ENCODE assay signal across 33 cellular contexts in the genomic region with DNA sequence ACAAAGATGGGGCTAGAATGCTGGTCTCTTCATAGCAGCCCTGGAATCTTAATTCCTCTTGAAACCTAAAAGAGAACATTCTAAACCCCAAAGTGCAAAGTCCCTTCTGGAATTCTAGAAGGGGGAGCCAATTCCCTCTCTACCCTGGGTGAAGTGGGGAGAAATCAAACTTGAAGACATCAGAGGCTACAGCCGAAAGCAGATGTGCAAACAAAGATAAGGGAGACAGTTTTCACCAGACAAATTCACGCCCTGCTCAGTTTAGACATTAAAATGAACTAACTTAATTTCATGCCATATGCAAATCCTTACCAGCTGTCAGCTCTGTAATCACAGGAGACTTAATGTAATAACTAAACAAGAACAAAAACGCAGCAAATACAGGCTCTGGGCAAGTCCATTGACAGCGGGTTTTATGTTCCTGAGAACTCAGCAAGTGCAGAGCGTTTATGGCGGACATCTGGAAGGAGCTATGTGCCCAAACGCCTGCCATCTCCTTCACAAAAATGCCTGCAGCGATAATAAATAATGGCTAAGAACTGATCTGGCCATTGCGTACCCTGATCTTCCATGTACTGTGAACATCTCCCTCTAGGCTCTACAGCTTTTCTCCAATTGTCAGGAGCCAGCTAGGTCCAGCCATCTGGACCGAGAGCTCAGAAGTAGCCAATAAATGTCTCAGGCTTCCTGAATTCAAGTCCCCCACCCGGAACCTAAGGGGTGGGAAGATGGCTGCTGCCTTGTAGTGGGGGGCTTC.
"Had no signal": no experiment of that assay in that cellular context is flagged by ENCODE, and none has a peak within 500 bp of the region (broad histone marks: within the 10 kb centered on the region; RNA-seq: fewer than 3 reads in every experiment).

No MANE protein-coding gene starts in this region.

- H3K4me1 Mint-ChIP-seq: activated CD4-positive, alpha-beta T cell treated with anti-CD3 and anti-CD28 coated beads for 36 hours; activated CD4-positive, alpha-beta T cell treated with anti-CD3 and anti-CD28 coated beads, Interleukin-2, amount 10 ng/mL, durations not matched to agents 24 days and 14 days; activated CD8-positive, alpha-beta memory T cell treated with anti-CD3 and anti-CD28 coated beads, Interleukin-2, amount 10 ng/mL, durations not matched to agents 7 days and 5 days; activated naive CD4-positive, alpha-beta T cell treated with anti-CD3 and anti-CD28 coated beads, Interleukin-2, amount 50 U/mL, for 24 hours; activated naive CD8-positive, alpha-beta T cell treated with anti-CD3 and anti-CD28 coated beads for 36 hours; central memory CD8-positive, alpha-beta T cell; T-helper 17 cell had no signal

- H3K4me1 ChIP-seq: foreskin keratinocyte, gastrocnemius medialis had no signal

- ATAC-seq: activated CD4-positive, alpha-beta T cell treated with anti-CD3 and anti-CD28 coated beads for 36 hours; activated CD8-positive, alpha-beta memory T cell treated with anti-CD3 and anti-CD28 coated beads, Interleukin-2, amount 10 ng/mL, durations not matched to agents 7 days and 5 days; activated CD8-positive, alpha-beta T cell treated with anti-CD3 and anti-CD28 coated beads, Interleukin-2, amount 10 ng/mL, durations not matched to agents 7 days and 5 days; esophagus mucosa; gastrocnemius medialis; T-helper 17 cell had no signal

- H3K27ac Mint-ChIP-seq: activated CD4-positive, alpha-beta memory T cell treated with anti-CD3 and anti-CD28 coated beads for 36 hours; activated CD4-positive, alpha-beta T cell treated with anti-CD3 and anti-CD28 coated beads for 36 hours; activated CD4-positive, alpha-beta T cell treated with anti-CD3 and anti-CD28 coated beads, Interleukin-2, amount 10 ng/mL, durations not matched to agents 24 days and 14 days; activated CD8-positive, alpha-beta memory T cell treated with anti-CD3 and anti-CD28 coated beads, Interleukin-2, amount 10 ng/mL, durations not matched to agents 7 days and 5 days; activated CD8-positive, alpha-beta T cell treated with anti-CD3 and anti-CD28 coated beads, Interleukin-2, amount 10 ng/mL, durations not matched to agents 7 days and 5 days; activated naive CD4-positive, alpha-beta T cell treated with anti-CD3 and anti-CD28 coated beads for 36 hours; activated naive CD4-positive, alpha-beta T cell treated with anti-CD3 and anti-CD28 coated beads, Interleukin-2, amount 50 U/mL, for 24 hours; activated naive CD8-positive, alpha-beta T cell treated with anti-CD3 and anti-CD28 coated beads for 36 hours; activated T-helper 1 cell treated with anti-CD3 and anti-CD28 coated beads, Interleukin-12 subunit alpha, Interleukin-12 subunit beta, Interleukin-2, Interleukin-4 antibody, amounts not matched to agents 30 ng/mL and 10 ng/mL and 1 ng/mL, durations not matched to agents 14 hours and 24 hours and 36 hours; activated T-helper 2 cell treated with anti-CD3 and anti-CD28 coated beads, Interferon-gamma antibody, Interleukin-2, Interleukin-4, amounts not matched to agents 10 μg/mL and 5 μg/mL and 100 μg/mL, durations not matched to agents 14 hours and 24 hours and 36 hours; dendritic cell treated with granulocyte-macrophage colony-stimulating factor and Interleukin-4, amounts not matched to agents 40 ng/mL and 50 ng/mL, for 4 days; endodermal cell; T-helper 17 cell; T-helper 2 cell treated with Interferon-gamma antibody and Interleukin-4, amounts not matched to agents 5 μg/mL and 100 μg/mL, for 36 hours had no signal

- H3K4me3 Mint-ChIP-seq: activated CD4-positive, alpha-beta memory T cell treated with anti-CD3 and anti-CD28 coated beads for 36 hours; activated CD4-positive, alpha-beta T cell treated with anti-CD3 and anti-CD28 coated beads for 36 hours; activated CD4-positive, alpha-beta T cell treated with anti-CD3 and anti-CD28 coated beads, Interleukin-2, amount 10 ng/mL, durations not matched to agents 24 days and 14 days; activated CD8-positive, alpha-beta memory T cell treated with anti-CD3 and anti-CD28 coated beads, Interleukin-2, amount 10 ng/mL, durations not matched to agents 7 days and 5 days; activated CD8-positive, alpha-beta T cell treated with anti-CD3 and anti-CD28 coated beads, Interleukin-2, amount 10 ng/mL, durations not matched to agents 7 days and 5 days; activated naive CD4-positive, alpha-beta T cell treated with anti-CD3 and anti-CD28 coated beads for 36 hours; activated naive CD4-positive, alpha-beta T cell treated with anti-CD3 and anti-CD28 coated beads, Interleukin-2, amount 50 U/mL, for 24 hours; activated naive CD8-positive, alpha-beta T cell treated with anti-CD3 and anti-CD28 coated beads for 36 hours; activated T-helper 1 cell treated with anti-CD3 and anti-CD28 coated beads, Interleukin-12 subunit alpha, Interleukin-12 subunit beta, Interleukin-2, Interleukin-4 antibody, amounts not matched to agents 30 ng/mL and 10 ng/mL and 1 ng/mL, durations not matched to agents 14 hours and 24 hours and 36 hours; central memory CD8-positive, alpha-beta T cell; dendritic cell treated with granulocyte-macrophage colony-stimulating factor and Interleukin-4, amounts not matched to agents 40 ng/mL and 50 ng/mL, for 4 days; endodermal cell; T-helper 17 cell; T-helper 2 cell treated with Interferon-gamma antibody and Interleukin-4, amounts not matched to agents 5 μg/mL and 100 μg/mL, for 36 hours had no signal

- H3K9me3 ChIP-seq: gastrocnemius medialis had no signal

- DNase-seq: activated CD4-positive, alpha-beta memory T cell treated with anti-CD3 and anti-CD28 coated beads for 36 hours; activated CD4-positive, alpha-beta T cell treated with anti-CD3 and anti-CD28 coated beads for 36 hours; activated CD4-positive, alpha-beta T cell treated with anti-CD3 and anti-CD28 coated beads, Interleukin-2, amount 10 ng/mL, durations not matched to agents 24 days and 14 days; activated CD4-positive, CD25-positive, alpha-beta regulatory T cell; activated CD4-positive, CD25-positive, alpha-beta regulatory T cell treated with anti-CD3 and anti-CD28 coated beads, Interleukin-2, amount 50 U/mL, for 72 hours; activated CD8-positive, alpha-beta memory T cell treated with anti-CD3 and anti-CD28 coated beads, Interleukin-2, amount 10 ng/mL, durations not matched to agents 7 days and 5 days; activated CD8-positive, alpha-beta memory T cell treated with anti-CD3 and anti-CD28 coated beads, Interleukin-2, amount 50 U/mL, for 4 hours; activated CD8-positive, alpha-beta T cell treated with anti-CD3 and anti-CD28 coated beads, Interleukin-2, amount 10 ng/mL, durations not matched to agents 7 days and 5 days; activated effector memory CD4-positive, alpha-beta T cell treated with anti-CD3 and anti-CD28 coated beads, Interleukin-2, amount 50 U/mL, for 16 hours; activated naive CD4-positive, alpha-beta T cell treated with anti-CD3 and anti-CD28 coated beads for 36 hours; activated naive CD8-positive, alpha-beta T cell treated with anti-CD3 and anti-CD28 coated beads for 36 hours; activated T-cell treated with anti-CD3 and anti-CD28 coated beads, Interleukin-2, amount 50 U/mL, for 1 hour; activated T-cell treated with anti-CD3 and anti-CD28 coated beads, Interleukin-2, amount 50 U/mL, for 48 hours; amniotic stem cell; anterior cingulate cortex; brain microvascular endothelial cell; dorsolateral prefrontal cortex; effector memory CD4-positive, alpha-beta T cell; endodermal cell; foreskin keratinocyte; gastrocnemius medialis; head of caudate nucleus; hippocampal formation; T-helper 17 cell; T1000 had no signal

- H3K4me3 ChIP-seq: coronary artery, dorsolateral prefrontal cortex, gastrocnemius medialis had no signal

- H3K36me3 ChIP-seq: brain microvascular endothelial cell, gastrocnemius medialis had no signal

- H3K27ac ChIP-seq: brain microvascular endothelial cell, coronary artery, dorsolateral prefrontal cortex, foreskin keratinocyte, gastrocnemius medialis had no signal

- H3K9me3 Mint-ChIP-seq: activated CD4-positive, alpha-beta memory T cell treated with anti-CD3 and anti-CD28 coated beads for 36 hours; activated CD4-positive, alpha-beta T cell treated with anti-CD3 and anti-CD28 coated beads, Interleukin-2, amount 10 ng/mL, durations not matched to agents 24 days and 14 days; activated naive CD4-positive, alpha-beta T cell treated with anti-CD3 and anti-CD28 coated beads for 36 hours; activated naive CD4-positive, alpha-beta T cell treated with anti-CD3 and anti-CD28 coated beads, Interleukin-2, amount 50 U/mL, for 24 hours; activated naive CD8-positive, alpha-beta T cell treated with anti-CD3 and anti-CD28 coated beads for 36 hours; activated T-helper 1 cell treated with anti-CD3 and anti-CD28 coated beads, Interleukin-12 subunit alpha, Interleukin-12 subunit beta, Interleukin-2, Interleukin-4 antibody, amounts not matched to agents 30 ng/mL and 10 ng/mL and 1 ng/mL, durations not matched to agents 14 hours and 24 hours and 36 hours; activated T-helper 2 cell treated with anti-CD3 and anti-CD28 coated beads, Interferon-gamma antibody, Interleukin-2, Interleukin-4, amounts not matched to agents 10 μg/mL and 5 μg/mL and 100 μg/mL, durations not matched to agents 14 hours and 24 hours and 36 hours; central memory CD8-positive, alpha-beta T cell; dendritic cell treated with granulocyte-macrophage colony-stimulating factor and Interleukin-4, amounts not matched to agents 40 ng/mL and 50 ng/mL, for 4 days; endodermal cell; T-helper 2 cell treated with Interferon-gamma antibody and Interleukin-4, amounts not matched to agents 5 μg/mL and 100 μg/mL, for 36 hours had no signal

- H3K27me3 ChIP-seq: brain microvascular endothelial cell had no signal

- H3K36me3 Mint-ChIP-seq: activated CD4-positive, alpha-beta memory T cell treated with anti-CD3 and anti-CD28 coated beads for 36 hours; activated CD8-positive, alpha-beta memory T cell treated with anti-CD3 and anti-CD28 coated beads, Interleukin-2, amount 10 ng/mL, durations not matched to agents 7 days and 5 days; activated naive CD4-positive, alpha-beta T cell treated with anti-CD3 and anti-CD28 coated beads, Interleukin-2, amount 50 U/mL, for 24 hours; activated naive CD8-positive, alpha-beta T cell treated with anti-CD3 and anti-CD28 coated beads for 36 hours had no signal
